12 cellular contexts compared by ENCODE assay signal in the genomic region with DNA sequence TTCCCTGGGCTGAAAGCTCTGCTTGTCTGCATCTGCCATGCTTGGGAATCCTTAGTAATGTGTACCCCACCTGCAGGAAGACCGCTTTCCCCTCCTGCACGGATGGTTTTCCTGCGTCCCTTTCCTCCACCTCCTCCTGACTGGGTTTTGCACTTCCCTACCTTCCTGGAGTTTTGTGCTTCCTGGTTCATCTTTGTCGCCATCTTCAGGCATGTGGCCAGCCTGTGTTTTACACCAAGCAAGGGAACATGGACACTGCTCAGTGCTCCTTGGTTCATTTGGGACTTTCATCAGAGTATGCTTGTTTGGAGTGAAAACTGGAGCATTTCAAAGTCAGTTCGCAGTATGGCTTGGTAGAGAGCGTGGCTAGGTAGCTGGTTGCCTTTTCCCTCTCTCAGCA. TPM values are rescaled to one million over a fixed set of nuclear protein-coding genes. Genes with fewer than 3 reads are reported as not detected.
DNase-seq lines count a peak whose midpoint lies in the region; ATAC-seq and TF ChIP-seq lines count a peak whose summit lies in the region.
"Had no signal": no experiment of that assay in that cellular context is flagged by ENCODE, and none has a peak within 500 bp of the region (broad histone marks: within the 10 kb centered on the region; RNA-seq: fewer than 3 reads in every experiment).

No MANE protein-coding gene starts in this region.

- DNase-seq in DND-41 (no peak), fibroblast of mammary gland (ENCODE audit: low read depth) (peak; percentile 6), KBM-7 (no peak)
- no peak for DNase-seq in effector CD4-positive, alpha-beta T cell
- no peak for DNase-seq in activated CD8-positive, alpha-beta T cell treated with anti-CD3 and anti-CD28 coated beads for 36 hours
- DNase-seq: activated CD4-positive, alpha-beta T cell treated with anti-CD3 and anti-CD28 coated beads for 4 hours; C1 segment of cervical spinal cord; caudate nucleus; sigmoid colon had no signal

- no peaks in the 10 kb centered on the region for H3K9me3 ChIP-seq in DND-41 (ENCODE audit: insufficient read depth, low read length, severe bottlenecking)
- no peaks in the 10 kb centered on the region for H3K9me3 ChIP-seq in OCI-LY3 (ENCODE audit: insufficient read depth, low read length)
- H3K9me3 ChIP-seq: sigmoid colon had no signal

- H3K27ac ChIP-seq in 22Rv1, result no peak overlapping the region
- H3K27ac ChIP-seq in DND-41 (ENCODE audit: low read length), result no peak overlapping the region
- no peak overlapping the region for H3K27ac ChIP-seq in OCI-LY3 (ENCODE audit: low read length)
- H3K27ac ChIP-seq: sigmoid colon had no signal

- no peaks in the 10 kb centered on the region for H3K27me3 Mint-ChIP-seq in activated CD8-positive, alpha-beta T cell treated with anti-CD3 and anti-CD28 coated beads for 36 hours

- ATAC-seq in DND-41 (ENCODE audit: insufficient read depth, low read depth), result no peak
- no peak for ATAC-seq in GM18517 (IDR thresholded peaks at IDR 0.05; ENCODE audit: unreplicated experiment)
- ATAC-seq in activated CD8-positive, alpha-beta T cell treated with anti-CD3 and anti-CD28 coated beads for 36 hours, result no peak

- POLR2A ChIA-PET in activated CD8-positive, alpha-beta T cell treated with anti-CD3 and anti-CD28 coated beads for 36 hours (lab: Charles Lee), result no interaction called here

- no peak overlapping the region for H3K9ac ChIP-seq in DND-41 (ENCODE audit: low read depth, low read length)
- no peak overlapping the region for H3K9ac ChIP-seq in OCI-LY3 (ENCODE audit: low read length)

- no peak overlapping the region for H3K4me3 Mint-ChIP-seq in activated CD8-positive, alpha-beta T cell treated with anti-CD3 and anti-CD28 coated beads for 36 hours

- TF ChIP-seq CTCF in 22Rv1 (IDR thresholded peaks at IDR 0.05) (peak; percentile 37), DND-41 (IDR thresholded peaks at IDR 0.05; ENCODE audit: borderline replicate concordance, extremely low read depth, low read length, poor library complexity, severe bottlenecking) (peak; percentile 34), OCI-LY3 (IDR thresholded peaks at IDR 0.05; ENCODE audit: low read depth, low read length) (peak; percentile 22; the same call in 1 of the 2 replicates), fibroblast of mammary gland (conservative IDR thresholded peaks at IDR 0.05; ENCODE audit: control insufficient read depth, insufficient read depth, low read depth, low read length) (peak; percentile 18)
- TF ChIP-seq CTCF in activated CD8-positive, alpha-beta T cell treated with anti-CD3 and anti-CD28 coated beads for 36 hours (IDR thresholded peaks at IDR 0.05), result no peak

- H4K20me1 ChIP-seq in DND-41 (ENCODE audit: insufficient read depth, low read length) (no peaks in the 10 kb centered on the region), OCI-LY3 (ENCODE audit: insufficient read depth, low read length) (no peaks in the 10 kb centered on the region)

- H3K9me3 Mint-ChIP-seq in activated CD8-positive, alpha-beta T cell treated with anti-CD3 and anti-CD28 coated beads for 36 hours, result no peaks in the 10 kb centered on the region

- no peak overlapping the region; the same call in 1 of the 2 replicates for H2AFZ ChIP-seq in DND-41 (ENCODE audit: low read depth, low read length)
- H2AFZ ChIP-seq in OCI-LY3 (ENCODE audit: low read depth, low read length), result no peak overlapping the region

- no peak overlapping the region for H3K4me3 ChIP-seq in DND-41 (ENCODE audit: low read depth in 1 of 2, low read length in 2 of 2)
- no peak overlapping the region for H3K4me3 ChIP-seq in OCI-LY3 (ENCODE audit: low read length)
- no peak overlapping the region for H3K4me3 ChIP-seq in fibroblast of mammary gland (ENCODE audit: control insufficient read depth, low read depth, low read length)
- H3K4me3 ChIP-seq: sigmoid colon had no signal

- intact Hi-C loops in activated CD8-positive, alpha-beta T cell treated with anti-CD3 and anti-CD28 coated beads for 36 hours (cut with micrococcal nuclease), result no loop called here

- H3K79me2 ChIP-seq in DND-41 (ENCODE audit: insufficient read depth, low read length) (no peaks in the 10 kb centered on the region), OCI-LY3 (ENCODE audit: low read length) (no peaks in the 10 kb centered on the region)

- H3K27me3 ChIP-seq in DND-41 (ENCODE audit: insufficient read depth, low read length, poor library complexity) (peaks cover 3% of the 10 kb centered on the region), OCI-LY3 (ENCODE audit: low read depth, low read length) (peaks cover 13% of the 10 kb centered on the region; the same call in 1 of the 2 replicates)
- H3K27me3 ChIP-seq: sigmoid colon had no signal

- H3K36me3 ChIP-seq in DND-41 (ENCODE audit: insufficient read depth, low read length) (no peaks in the 10 kb centered on the region), OCI-LY3 (replicated peaks; ENCODE audit: low read depth, low read length) (no peaks in the 10 kb centered on the region)
- H3K36me3 ChIP-seq: sigmoid colon had no signal

- H3K4me1 Mint-ChIP-seq in activated CD8-positive, alpha-beta T cell treated with anti-CD3 and anti-CD28 coated beads for 36 hours (ENCODE audit: low read depth), result no peaks in the 10 kb centered on the region

- H3K4me1 ChIP-seq in DND-41 (ENCODE audit: insufficient read depth, low read length) (no peaks in the 10 kb centered on the region), OCI-LY3 (ENCODE audit: low read length) (no peaks in the 10 kb centered on the region)
- H3K4me1 ChIP-seq: sigmoid colon had no signal

- no peaks in the 10 kb centered on the region for H3K36me3 Mint-ChIP-seq in activated CD8-positive, alpha-beta T cell treated with anti-CD3 and anti-CD28 coated beads for 36 hours (ENCODE audit: low read depth)

- CTCF ChIA-PET in activated CD8-positive, alpha-beta T cell treated with anti-CD3 and anti-CD28 coated beads for 36 hours (lab: Charles Lee), result no interaction called here

- no peak overlapping the region for H3K27ac Mint-ChIP-seq in activated CD8-positive, alpha-beta T cell treated with anti-CD3 and anti-CD28 coated beads for 36 hours

- in situ Hi-C loops in KBM-7 (cut with MboI; ENCODE audit: low pct_unique_long_range_greater_than_20kb, low sequenced_read_pairs), result no loop called here

- H3K4me2 ChIP-seq in DND-41 (ENCODE audit: insufficient read depth, low read length) (no peak overlapping the region), OCI-LY3 (ENCODE audit: low read length) (no peak overlapping the region)

RNA-seq across cellular contexts. Expression of a gene that starts 30.7 kb away (rescaled TPM):
- not detected for total RNA-seq in activated CD8-positive, alpha-beta T cell treated with anti-CD3 and anti-CD28 coated beads for 36 hours
- total RNA-seq: sigmoid colon had no signal
